Comparison of ENCODE assay signal across 1 cellular context in genomic region chr19:2902590-2903218, GRCh38.
TF ChIP-seq lines count a peak whose summit lies in the region.

No MANE protein-coding gene starts in this region.

TF ChIP-seq in HepG2, 621 proteins besides CTCF, POLR2A, EP300 and RAD21 (continued from another document and continues in another):
- TF ChIP-seq, protein P1, sequence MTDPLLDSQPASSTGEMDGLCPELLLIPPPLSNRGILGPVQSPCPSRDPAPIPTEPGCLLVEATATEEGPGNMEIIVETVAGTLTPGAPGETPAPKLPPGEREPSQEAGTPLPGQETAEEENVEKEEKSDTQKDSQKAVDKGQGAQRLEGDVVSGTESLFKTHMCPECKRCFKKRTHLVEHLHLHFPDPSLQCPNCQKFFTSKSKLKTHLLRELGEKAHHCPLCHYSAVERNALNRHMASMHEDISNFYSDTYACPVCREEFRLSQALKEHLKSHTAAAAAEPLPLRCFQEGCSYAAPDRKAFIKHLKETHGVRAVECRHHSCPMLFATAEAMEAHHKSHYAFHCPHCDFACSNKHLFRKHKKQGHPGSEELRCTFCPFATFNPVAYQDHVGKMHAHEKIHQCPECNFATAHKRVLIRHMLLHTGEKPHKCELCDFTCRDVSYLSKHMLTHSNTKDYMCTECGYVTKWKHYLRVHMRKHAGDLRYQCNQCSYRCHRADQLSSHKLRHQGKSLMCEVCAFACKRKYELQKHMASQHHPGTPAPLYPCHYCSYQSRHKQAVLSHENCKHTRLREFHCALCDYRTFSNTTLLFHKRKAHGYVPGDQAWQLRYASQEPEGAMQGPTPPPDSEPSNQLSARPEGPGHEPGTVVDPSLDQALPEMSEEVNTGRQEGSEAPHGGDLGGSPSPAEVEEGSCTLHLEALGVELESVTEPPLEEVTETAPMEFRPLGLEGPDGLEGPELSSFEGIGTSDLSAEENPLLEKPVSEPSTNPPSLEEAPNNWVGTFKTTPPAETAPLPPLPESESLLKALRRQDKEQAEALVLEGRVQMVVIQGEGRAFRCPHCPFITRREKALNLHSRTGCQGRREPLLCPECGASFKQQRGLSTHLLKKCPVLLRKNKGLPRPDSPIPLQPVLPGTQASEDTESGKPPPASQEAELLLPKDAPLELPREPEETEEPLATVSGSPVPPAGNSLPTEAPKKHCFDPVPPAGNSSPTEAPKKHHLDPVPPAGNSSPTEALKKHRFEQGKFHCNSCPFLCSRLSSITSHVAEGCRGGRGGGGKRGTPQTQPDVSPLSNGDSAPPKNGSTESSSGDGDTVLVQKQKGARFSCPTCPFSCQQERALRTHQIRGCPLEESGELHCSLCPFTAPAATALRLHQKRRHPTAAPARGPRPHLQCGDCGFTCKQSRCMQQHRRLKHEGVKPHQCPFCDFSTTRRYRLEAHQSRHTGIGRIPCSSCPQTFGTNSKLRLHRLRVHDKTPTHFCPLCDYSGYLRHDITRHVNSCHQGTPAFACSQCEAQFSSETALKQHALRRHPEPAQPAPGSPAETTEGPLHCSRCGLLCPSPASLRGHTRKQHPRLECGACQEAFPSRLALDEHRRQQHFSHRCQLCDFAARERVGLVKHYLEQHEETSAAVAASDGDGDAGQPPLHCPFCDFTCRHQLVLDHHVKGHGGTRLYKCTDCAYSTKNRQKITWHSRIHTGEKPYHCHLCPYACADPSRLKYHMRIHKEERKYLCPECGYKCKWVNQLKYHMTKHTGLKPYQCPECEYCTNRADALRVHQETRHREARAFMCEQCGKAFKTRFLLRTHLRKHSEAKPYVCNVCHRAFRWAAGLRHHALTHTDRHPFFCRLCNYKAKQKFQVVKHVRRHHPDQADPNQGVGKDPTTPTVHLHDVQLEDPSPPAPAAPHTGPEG (CRISPR knock-in tag; IDR thresholded peaks at IDR 0.05) = no peak
- TF ChIP-seq CREB3 (CRISPR knock-in tag; IDR thresholded peaks at IDR 0.05) (no peak), NFE2 (CRISPR knock-in tag; IDR thresholded peaks at IDR 0.05) (no peak), NFRKB (IDR thresholded peaks at IDR 0.05) (no peak), NCOA1 (CRISPR knock-in tag; IDR thresholded peaks at IDR 0.05) (no peak), HMGXB3 (CRISPR knock-in tag; IDR thresholded peaks at IDR 0.05; ENCODE audit: borderline replicate concordance) (no peak), TAF1 (CRISPR knock-in tag; IDR thresholded peaks at IDR 0.05) (no peak), ZNF746 (CRISPR knock-in tag; IDR thresholded peaks at IDR 0.05) (no peak), ZSCAN5A (CRISPR knock-in tag; IDR thresholded peaks at IDR 0.05; ENCODE audit: borderline replicate concordance) (no peak), CEBPB (IDR thresholded peaks at IDR 0.05; ENCODE audit: borderline replicate concordance, low read depth, low read length) (peak; percentile 89), CEBPG (CRISPR knock-in tag; IDR thresholded peaks at IDR 0.05) (peak; percentile 84), NCOR1 (IDR thresholded peaks at IDR 0.05; ENCODE audit: borderline replicate concordance, low read length) (no peak), HOXA9 (CRISPR knock-in tag; IDR thresholded peaks at IDR 0.05; ENCODE audit: borderline replicate concordance) (no peak), ZNF44 (CRISPR knock-in tag; IDR thresholded peaks at IDR 0.05) (no peak), ZNF598 (CRISPR knock-in tag; IDR thresholded peaks at IDR 0.05; ENCODE audit: borderline replicate concordance) (no peak), ZNF678 (CRISPR knock-in tag; IDR thresholded peaks at IDR 0.05) (no peak), ZNF282 (IDR thresholded peaks at IDR 0.05; ENCODE audit: partially characterized antibody) (no peak), SOX13 (IDR thresholded peaks at IDR 0.05) (no peak), SOX13 (CRISPR knock-in tag; conservative IDR thresholded peaks at IDR 0.05 in 1 of 2, IDR thresholded peaks at IDR 0.05 in 1 of 2) (no peak), ZNF160 (CRISPR knock-in tag; IDR thresholded peaks at IDR 0.05) (no peak), GLI4 (CRISPR knock-in tag; IDR thresholded peaks at IDR 0.05; ENCODE audit: borderline replicate concordance) (no peak), DR1 (CRISPR knock-in tag; IDR thresholded peaks at IDR 0.05) (no peak), SATB2 (CRISPR knock-in tag; IDR thresholded peaks at IDR 0.05) (no peak), HDAC1 (CRISPR knock-in tag; IDR thresholded peaks at IDR 0.05) (no peak), HDAC2 (CRISPR knock-in tag; IDR thresholded peaks at IDR 0.05) (no peak), MTF1 (CRISPR knock-in tag; IDR thresholded peaks at IDR 0.05) (no peak), POLR2AphosphoS2 (IDR thresholded peaks at IDR 0.05; ENCODE audit: low read depth, low read length) (no peak), RFXAP (CRISPR knock-in tag; IDR thresholded peaks at IDR 0.05; ENCODE audit: borderline replicate concordance) (no peak), ATF7 (IDR thresholded peaks at IDR 0.05) (no peak), ATF7 (CRISPR knock-in tag; IDR thresholded peaks at IDR 0.05) (no peak), NONO (IDR thresholded peaks at IDR 0.05) (no peak), NONO (CRISPR knock-in tag; conservative IDR thresholded peaks at IDR 0.05) (0 out of 2 replicates have a peak, but pooled peaks have one; percentile 24), ZNF431 (CRISPR knock-in tag; IDR thresholded peaks at IDR 0.05; ENCODE audit: borderline replicate concordance, low read depth) (no peak), HIVEP1 (CRISPR knock-in tag; IDR thresholded peaks at IDR 0.05) (no peak), GTF3A (CRISPR knock-in tag; conservative IDR thresholded peaks at IDR 0.05) (no peak), SIX4 (CRISPR knock-in tag; IDR thresholded peaks at IDR 0.05) (no peak), ZNF780A (CRISPR knock-in tag; IDR thresholded peaks at IDR 0.05) (no peak), SMAD9 (CRISPR knock-in tag; IDR thresholded peaks at IDR 0.05) (no peak), MED8 (CRISPR knock-in tag; IDR thresholded peaks at IDR 0.05; ENCODE audit: insufficient replicate concordance) (no peak), SMC3 (IDR thresholded peaks at IDR 0.05; ENCODE audit: low read length) (no peak), ZNF704 (CRISPR knock-in tag; IDR thresholded peaks at IDR 0.05; ENCODE audit: borderline replicate concordance) (no peak), HNRNPK (IDR thresholded peaks at IDR 0.05; ENCODE audit: low read depth, low read length, poor library complexity, severe bottlenecking) (no peak)
- TF ChIP-seq, protein P2, sequence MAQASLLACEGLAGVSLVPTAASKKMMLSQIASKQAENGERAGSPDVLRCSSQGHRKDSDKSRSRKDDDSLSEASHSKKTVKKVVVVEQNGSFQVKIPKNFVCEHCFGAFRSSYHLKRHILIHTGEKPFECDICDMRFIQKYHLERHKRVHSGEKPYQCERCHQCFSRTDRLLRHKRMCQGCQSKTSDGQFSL (CRISPR knock-in tag; IDR thresholded peaks at IDR 0.05) = no peak
- TF ChIP-seq, protein P3, sequence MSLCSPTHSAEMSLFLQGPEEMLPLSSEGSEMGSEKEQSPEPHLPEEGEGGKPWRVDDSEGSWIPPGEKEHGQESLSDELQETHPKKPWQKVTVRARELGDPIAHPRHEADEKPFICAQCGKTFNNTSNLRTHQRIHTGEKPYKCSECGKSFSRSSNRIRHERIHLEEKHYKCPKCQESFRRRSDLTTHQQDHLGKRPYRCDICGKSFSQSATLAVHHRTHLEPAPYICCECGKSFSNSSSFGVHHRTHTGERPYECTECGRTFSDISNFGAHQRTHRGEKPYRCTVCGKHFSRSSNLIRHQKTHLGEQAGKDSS (CRISPR knock-in tag; IDR thresholded peaks at IDR 0.05; ENCODE audit: borderline replicate concordance, low read depth) = no peak
- TF ChIP-seq, protein P4, sequence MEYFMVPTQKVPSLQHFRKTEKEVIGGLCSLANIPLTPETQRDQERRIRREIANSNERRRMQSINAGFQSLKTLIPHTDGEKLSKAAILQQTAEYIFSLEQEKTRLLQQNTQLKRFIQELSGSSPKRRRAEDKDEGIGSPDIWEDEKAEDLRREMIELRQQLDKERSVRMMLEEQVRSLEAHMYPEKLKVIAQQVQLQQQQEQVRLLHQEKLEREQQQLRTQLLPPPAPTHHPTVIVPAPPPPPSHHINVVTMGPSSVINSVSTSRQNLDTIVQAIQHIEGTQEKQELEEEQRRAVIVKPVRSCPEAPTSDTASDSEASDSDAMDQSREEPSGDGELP (IDR thresholded peaks at IDR 0.05; ENCODE audit: borderline replicate concordance, low read depth) = peak; percentile 57; the same call in 1 of the 2 replicates
- TF ChIP-seq, protein P5, sequence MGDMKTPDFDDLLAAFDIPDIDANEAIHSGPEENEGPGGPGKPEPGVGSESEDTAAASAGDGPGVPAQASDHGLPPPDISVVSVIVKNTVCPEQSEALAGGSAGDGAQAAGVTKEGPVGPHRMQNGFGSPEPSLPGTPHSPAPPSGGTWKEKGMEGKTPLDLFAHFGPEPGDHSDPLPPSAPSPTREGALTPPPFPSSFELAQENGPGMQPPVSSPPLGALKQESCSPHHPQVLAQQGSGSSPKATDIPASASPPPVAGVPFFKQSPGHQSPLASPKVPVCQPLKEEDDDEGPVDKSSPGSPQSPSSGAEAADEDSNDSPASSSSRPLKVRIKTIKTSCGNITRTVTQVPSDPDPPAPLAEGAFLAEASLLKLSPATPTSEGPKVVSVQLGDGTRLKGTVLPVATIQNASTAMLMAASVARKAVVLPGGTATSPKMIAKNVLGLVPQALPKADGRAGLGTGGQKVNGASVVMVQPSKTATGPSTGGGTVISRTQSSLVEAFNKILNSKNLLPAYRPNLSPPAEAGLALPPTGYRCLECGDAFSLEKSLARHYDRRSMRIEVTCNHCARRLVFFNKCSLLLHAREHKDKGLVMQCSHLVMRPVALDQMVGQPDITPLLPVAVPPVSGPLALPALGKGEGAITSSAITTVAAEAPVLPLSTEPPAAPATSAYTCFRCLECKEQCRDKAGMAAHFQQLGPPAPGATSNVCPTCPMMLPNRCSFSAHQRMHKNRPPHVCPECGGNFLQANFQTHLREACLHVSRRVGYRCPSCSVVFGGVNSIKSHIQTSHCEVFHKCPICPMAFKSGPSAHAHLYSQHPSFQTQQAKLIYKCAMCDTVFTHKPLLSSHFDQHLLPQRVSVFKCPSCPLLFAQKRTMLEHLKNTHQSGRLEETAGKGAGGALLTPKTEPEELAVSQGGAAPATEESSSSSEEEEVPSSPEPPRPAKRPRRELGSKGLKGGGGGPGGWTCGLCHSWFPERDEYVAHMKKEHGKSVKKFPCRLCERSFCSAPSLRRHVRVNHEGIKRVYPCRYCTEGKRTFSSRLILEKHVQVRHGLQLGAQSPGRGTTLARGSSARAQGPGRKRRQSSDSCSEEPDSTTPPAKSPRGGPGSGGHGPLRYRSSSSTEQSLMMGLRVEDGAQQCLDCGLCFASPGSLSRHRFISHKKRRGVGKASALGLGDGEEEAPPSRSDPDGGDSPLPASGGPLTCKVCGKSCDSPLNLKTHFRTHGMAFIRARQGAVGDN (CRISPR knock-in tag; IDR thresholded peaks at IDR 0.05) = peak; percentile 22; the same call in 1 of the 2 replicates
- TF ChIP-seq, protein P6, sequence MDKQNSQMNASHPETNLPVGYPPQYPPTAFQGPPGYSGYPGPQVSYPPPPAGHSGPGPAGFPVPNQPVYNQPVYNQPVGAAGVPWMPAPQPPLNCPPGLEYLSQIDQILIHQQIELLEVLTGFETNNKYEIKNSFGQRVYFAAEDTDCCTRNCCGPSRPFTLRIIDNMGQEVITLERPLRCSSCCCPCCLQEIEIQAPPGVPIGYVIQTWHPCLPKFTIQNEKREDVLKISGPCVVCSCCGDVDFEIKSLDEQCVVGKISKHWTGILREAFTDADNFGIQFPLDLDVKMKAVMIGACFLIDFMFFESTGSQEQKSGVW (CRISPR knock-in tag; IDR thresholded peaks at IDR 0.05; ENCODE audit: borderline replicate concordance) = no peak
